8 cellular contexts compared by ENCODE assay signal in the genomic region with DNA sequence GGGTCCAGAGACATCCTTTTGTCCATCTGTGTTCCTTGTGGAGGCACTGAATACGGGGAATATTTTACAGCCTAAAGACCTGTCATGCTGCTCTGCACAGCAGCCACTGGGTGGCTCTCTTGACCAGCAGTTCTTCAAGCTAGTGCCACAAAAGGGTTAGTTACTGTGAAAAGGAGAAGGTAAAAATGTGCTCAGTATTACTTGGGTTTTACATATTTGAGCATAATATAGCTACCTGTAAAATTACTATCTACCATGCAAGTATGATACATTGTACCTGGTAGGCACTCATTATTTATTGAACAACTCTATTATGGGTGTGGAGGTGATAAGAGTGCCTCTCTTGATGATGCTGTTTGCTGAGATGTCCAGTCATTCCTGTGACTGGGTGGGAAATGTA. TPM values are rescaled to one million over a fixed set of nuclear protein-coding genes. Genes with fewer than 3 reads are reported as not detected.
DNase-seq lines count a peak whose midpoint lies in the region; ATAC-seq, FAIRE-seq and TF ChIP-seq lines count a peak whose summit lies in the region.

No MANE protein-coding gene starts in this region.

- POLR2A ChIA-PET in HepG2 (lab: Yijun Ruan, JAX): interaction anchor here (0.6 to 6.3 kb wide), 18 partner anchors 9 to 294 kb away, joined by 3 to 70 read pairs (median 4); a partner anchor contains a TSS

- TF ChIP-seq CTCF in AG09309 (IDR thresholded peaks at IDR 0.05; ENCODE audit: control insufficient read depth, insufficient read depth, low read depth, low read length, missing control alignments) (peak; percentile 90), GM12874 (IDR thresholded peaks at IDR 0.05; ENCODE audit: insufficient read depth, low read depth, low read length) (peak; percentile 83), HFFc6 (IDR thresholded peaks at IDR 0.05) (peak; percentile 93), chondrocyte (IDR thresholded peaks at IDR 0.05) (peak; percentile 97), HepG2 (CRISPR knock-in tag; IDR thresholded peaks at IDR 0.05) (peak; percentile 97)

- H3K9me3 Mint-ChIP-seq in HFFc6: no peaks in the 10 kb centered on the region
- H3K9me3 Mint-ChIP-seq in chondrocyte (ENCODE audit: low read depth): no peaks in the 10 kb centered on the region

- H2AFZ ChIP-seq in HepG2 (ENCODE audit: low read length): no peak overlapping the region

- H3K27me3 Mint-ChIP-seq in HFFc6 (ENCODE audit: insufficient read depth): no peaks in the 10 kb centered on the region
- H3K27me3 Mint-ChIP-seq in chondrocyte (ENCODE audit: low read depth): no peaks in the 10 kb centered on the region

- H3K4me3 ChIP-seq in AG09309 (ENCODE audit: control insufficient read depth, low read depth, low read length) (no peak overlapping the region), HepG2 (replicated peaks in 1 of 3; ENCODE audit: insufficient read depth in 1 of 3, low read depth in 2 of 3, low read length in 3 of 3) (no peak overlapping the region)

- intact Hi-C loops in HepG2 (cut with micrococcal nuclease; ENCODE audit: unreplicated experiment): loop anchor here (1.0 to 5.0 kb wide), 6 partner anchors 22 to 521 kb away; a partner anchor contains a TSS

- H3K36me3 Mint-ChIP-seq in HFFc6 (ENCODE audit: low read depth) (no peaks in the 10 kb centered on the region), chondrocyte (ENCODE audit: low read depth) (peaks cover 12% of the 10 kb centered on the region)

- H3K4me3 Mint-ChIP-seq in HFFc6 (no peak overlapping the region), chondrocyte (ENCODE audit: unreplicated experiment) (no peak overlapping the region)

- no peak overlapping the region for H3K27ac Mint-ChIP-seq in HFFc6
- peak overlapping the region; percentile 45 for H3K27ac Mint-ChIP-seq in chondrocyte (ENCODE audit: unreplicated experiment)

- no peak overlapping the region for H3K4me2 ChIP-seq in HepG2 (ENCODE audit: low read depth, low read length)

- peak; percentile 79 for ATAC-seq in HepG2
- peak; percentile 72 for ATAC-seq in stimulated activated naive CD8-positive, alpha-beta T cell treated with anti-CD3 and anti-CD28 coated beads, Interleukin-15, Interleukin-2, amounts not matched to agents 100 U/mL and 50 U/mL, for 24 hours

- H3K9ac ChIP-seq in HepG2 (ENCODE audit: insufficient read depth, low read depth, low read length): no peak overlapping the region

- no peaks in the 10 kb centered on the region for H3K9me3 ChIP-seq in HepG2 (ENCODE audit: low read length)

- no peaks in the 10 kb centered on the region for H3K27me3 ChIP-seq in HepG2 (ENCODE audit: control insufficient read depth in 1 of 2, insufficient read depth in 2 of 2, low read length in 2 of 2)

- DNase-seq in AG09309 (ENCODE audit: low read depth) (peak; percentile 46), HFFc6 (peak; percentile 66), MV-4-11 (lab: John Stamatoyannopoulos, UW) (peak; percentile 64), SK-MEL-5 (ENCODE audit: low read depth, low spot score) (peak; percentile 78), chondrocyte (ENCODE audit: low spot score) (no peak), HepG2 (ENCODE audit: low spot score) (peak; percentile 85)
- DNase-seq in stimulated activated naive CD8-positive, alpha-beta T cell treated with anti-CD3 and anti-CD28 coated beads, Interleukin-15, Interleukin-2, amounts not matched to agents 100 U/mL and 50 U/mL, for 24 hours: peak; percentile 45

- no peaks in the 10 kb centered on the region for H3K4me1 Mint-ChIP-seq in HFFc6 (ENCODE audit: low read depth)
- peaks cover 3% of the 10 kb centered on the region for H3K4me1 Mint-ChIP-seq in chondrocyte (ENCODE audit: low read depth)

- no peaks in the 10 kb centered on the region for H4K20me1 ChIP-seq in HepG2 (ENCODE audit: insufficient read depth, low read length)

- peaks cover 8 to 23% of the 10 kb centered on the region in 2 experiments for H3K36me3 ChIP-seq in HepG2 (replicated peaks in 1 of 2; ENCODE audit: control insufficient read depth in 1 of 2, insufficient read depth in 2 of 2, low read length in 2 of 2)

- no peaks in the 10 kb centered on the region for H3K79me2 ChIP-seq in HepG2 (ENCODE audit: insufficient read depth, low read length)

- in situ Hi-C loops in SK-MEL-5 (cut with HindIII; ENCODE audit: low pct_unique_long_range_greater_than_20kb, low sequenced_read_pairs): no loop called here
- in situ Hi-C loops in HepG2 (cut with HindIII; ENCODE audit: extremely low pct_ligation_motif_present, low pct_unique_long_range_greater_than_20kb): loop anchor here (5.0 kb wide), 2 partner anchors 291 to 316 kb away; no protein-coding TSS in a partner anchor

- peak; percentile 99 for TF ChIP-seq RAD21 in HepG2 (CRISPR knock-in tag; IDR thresholded peaks at IDR 0.05)

- peak overlapping the region; percentile 2 for H3K27ac ChIP-seq in HepG2 (ENCODE audit: extremely low read length, insufficient read depth, low read length)

- H3K4me1 ChIP-seq in HepG2 (ENCODE audit: insufficient read depth, low read length): peaks cover 64% of the 10 kb centered on the region

- WGBS in HepG2 (ENCODE audit: low lambda C conversion rate): 46% methylated on average over 1 of the region's 1 CpG

- no peak for TF ChIP-seq POLR2A in HepG2 (IDR thresholded peaks at IDR 0.05; ENCODE audit: insufficient read depth in 1 of 2, low read depth in 2 of 2, low read length in 2 of 2)

- FAIRE-seq in HepG2 (lab: Jason Lieb, UNC): peak; percentile 93

- CTCF ChIA-PET in HepG2 (lab: Yijun Ruan, JAX; ENCODE audit: low intra/inter-chr PET ratio, low total read pairs): interaction anchor here (0.7 to 4.1 kb wide), 12 partner anchors 11 to 429 kb away, joined by 3 to 39 read pairs (median 6); a partner anchor contains a TSS

- no TSS peak for BruUV-seq in HepG2 (replicated peaks; lab: Mats Ljungman, UMichigan)

- TF ChIP-seq EP300 in HepG2 (IDR thresholded peaks at IDR 0.05; ENCODE audit: low read depth in 2 of 2, low read length in 2 of 2) (peak in 1 of 2 experiments; percentile 36; a peak in 1 of 4 replicates), HepG2 (CRISPR knock-in tag; IDR thresholded peaks at IDR 0.05; ENCODE audit: borderline replicate concordance) (no peak)

RNA-seq across cellular contexts. Expression of a gene that starts 23.6 kb away (rescaled TPM):
- 1 to 10 TPM in 4 of 6 experiments, under 1 TPM in 2; 0.64 to 1.4 (median 1.2) TPM for total RNA-seq in HFFc6 (2021; fragmentation: NEBNext Ultra II Directional; extraction: Animal tissue kit (Norgen Biotek cat#: 25700))
- 4.8 and 4.9 TPM in 2 replicates for total RNA-seq in SK-MEL-5 (2014; rRNA removed; shearing (Covaris generic))
- 4.2 and 4.6 TPM in 2 replicates for polyA plus RNA-seq in SK-MEL-5 (2015; cell fraction: cytosol; rRNA removed)
- polyA plus RNA-seq in SK-MEL-5 (2015; cell fraction: nucleus; rRNA removed): 2.6 and 3.1 TPM in 2 replicates
- total RNA-seq in chondrocyte (0.63 to 1.1 TPM (median 0.82 TPM) in 3 replicates), HepG2 (2016; rRNA removed; fragmentation: Illumina TruSeq; extraction: Trizol) (28.9 and 34.3 TPM in 2 replicates)
- total RNA-seq in HepG2 (2016; cell fraction: cytosol; rRNA removed; fragmentation: Illumina TruSeq; extraction: Trizol; ENCODE audit: low read depth): 3.1 and 4.0 TPM in 2 replicates
- total RNA-seq in HepG2 (2016; cell fraction: insoluble cytoplasmic fraction; rRNA removed; fragmentation: Illumina TruSeq; extraction: Trizol): 27.1 and 33.9 TPM in 2 replicates
- total RNA-seq in HepG2 (2016; cell fraction: membrane; rRNA removed; fragmentation: Illumina TruSeq; extraction: Trizol): 17.9 and 18.6 TPM in 2 replicates
- total RNA-seq in HepG2 (2016; cell fraction: nucleus; rRNA removed; fragmentation: Illumina TruSeq; extraction: Trizol): 49.9 and 55.0 TPM in 2 replicates
- 25.3 and 29.1 TPM in 2 replicates for polyA plus RNA-seq in HepG2 (2011; rRNA removed)
- polyA plus RNA-seq in HepG2 (2011; cell fraction: cytosol; rRNA removed): 17.7 and 21.9 TPM in 2 replicates
- 46.8 and 48.3 TPM in 2 replicates for polyA plus RNA-seq in HepG2 (2011; cell fraction: nucleus; rRNA removed)
- polyA plus RNA-seq in HepG2 (2012): 41.5 and 51.6 TPM in 2 replicates
- polyA plus RNA-seq in HepG2 (2016; cell fraction: cytosol; fragmentation: Illumina TruSeq; extraction: Trizol; ENCODE audit: low read depth): 1.9 and 2.0 TPM in 2 replicates
- 21.1 and 22.9 TPM in 2 replicates for polyA plus RNA-seq in HepG2 (2016; cell fraction: insoluble cytoplasmic fraction; fragmentation: Illumina TruSeq; extraction: Trizol; ENCODE audit: low read depth)
- polyA plus RNA-seq in HepG2 (2016; cell fraction: membrane; fragmentation: Illumina TruSeq; extraction: Trizol; ENCODE audit: low read depth): 6.8 and 7.4 TPM in 2 replicates
- 38.4 and 40.1 TPM in 2 replicates for polyA plus RNA-seq in HepG2 (2016; cell fraction: nucleus; fragmentation: Illumina TruSeq; extraction: Trizol; ENCODE audit: insufficient read depth, low read depth)
- 4.3 and 130 TPM in 2 replicates for polyA minus RNA-seq in HepG2 (2011; rRNA and poly(A)+ RNA removed; ENCODE audit: low replicate concordance)
- polyA minus RNA-seq in HepG2 (2011; cell fraction: cytosol; rRNA and poly(A)+ RNA removed): 61.0 and 69.9 TPM in 2 replicates
- 116 and 135 TPM in 2 replicates for polyA minus RNA-seq in HepG2 (2011; cell fraction: nucleus; rRNA and poly(A)+ RNA removed)

RNA-seq across cellular contexts. Expression of a gene that starts 34.7 kb away (rescaled TPM):
- 10 to 100 TPM; 13.3 to 21.7 (median 17.5) TPM for total RNA-seq in HFFc6 (2021; fragmentation: NEBNext Ultra II Directional; extraction: Animal tissue kit (Norgen Biotek cat#: 25700))
- 7.0 and 8.5 TPM in 2 replicates for total RNA-seq in SK-MEL-5 (2014; rRNA removed; shearing (Covaris generic))
- 11.1 and 18.7 TPM in 2 replicates for polyA plus RNA-seq in SK-MEL-5 (2015; cell fraction: cytosol; rRNA removed)
- 6.3 and 8.1 TPM in 2 replicates for polyA plus RNA-seq in SK-MEL-5 (2015; cell fraction: nucleus; rRNA removed)
- 17.4 to 25.3 TPM (median 24.7 TPM) in 3 replicates for total RNA-seq in chondrocyte
- total RNA-seq in HepG2 (2016; rRNA removed; fragmentation: Illumina TruSeq; extraction: Trizol): 12.5 and 20.2 TPM in 2 replicates
- 27.0 and 29.5 TPM in 2 replicates for total RNA-seq in HepG2 (2016; cell fraction: cytosol; rRNA removed; fragmentation: Illumina TruSeq; extraction: Trizol; ENCODE audit: low read depth)
- 10.0 and 17.8 TPM in 2 replicates for total RNA-seq in HepG2 (2016; cell fraction: insoluble cytoplasmic fraction; rRNA removed; fragmentation: Illumina TruSeq; extraction: Trizol)
- 33.7 and 38.3 TPM in 2 replicates for total RNA-seq in HepG2 (2016; cell fraction: membrane; rRNA removed; fragmentation: Illumina TruSeq; extraction: Trizol)
- 16.4 and 19.2 TPM in 2 replicates for total RNA-seq in HepG2 (2016; cell fraction: nucleus; rRNA removed; fragmentation: Illumina TruSeq; extraction: Trizol)
- polyA plus RNA-seq in HepG2 (2011; rRNA removed): 13.8 and 16.2 TPM in 2 replicates
- 6.9 and 11.0 TPM in 2 replicates for polyA plus RNA-seq in HepG2 (2011; cell fraction: cytosol; rRNA removed)
- polyA plus RNA-seq in HepG2 (2011; cell fraction: nucleus; rRNA removed): 9.8 and 10.3 TPM in 2 replicates
- 17.2 and 21.4 TPM in 2 replicates for polyA plus RNA-seq in HepG2 (2012)
- polyA plus RNA-seq in HepG2 (2016; cell fraction: cytosol; fragmentation: Illumina TruSeq; extraction: Trizol; ENCODE audit: low read depth): 43.2 and 48.7 TPM in 2 replicates
- polyA plus RNA-seq in HepG2 (2016; cell fraction: insoluble cytoplasmic fraction; fragmentation: Illumina TruSeq; extraction: Trizol; ENCODE audit: low read depth): 35.4 and 41.7 TPM in 2 replicates
- polyA plus RNA-seq in HepG2 (2016; cell fraction: membrane; fragmentation: Illumina TruSeq; extraction: Trizol; ENCODE audit: low read depth): 77.8 and 84.1 TPM in 2 replicates
- polyA plus RNA-seq in HepG2 (2016; cell fraction: nucleus; fragmentation: Illumina TruSeq; extraction: Trizol; ENCODE audit: insufficient read depth, low read depth): 34.4 and 39.4 TPM in 2 replicates
- polyA minus RNA-seq in HepG2 (2011; rRNA and poly(A)+ RNA removed; ENCODE audit: low replicate concordance): 3.2 and 9.0 TPM in 2 replicates
- polyA minus RNA-seq in HepG2 (2011; cell fraction: cytosol; rRNA and poly(A)+ RNA removed): 16.2 and 19.4 TPM in 2 replicates
- polyA minus RNA-seq in HepG2 (2011; cell fraction: nucleus; rRNA and poly(A)+ RNA removed): 19.1 and 23.7 TPM in 2 replicates
